8 cellular contexts compared by ENCODE assay signal in genomic region chrX:14027511-14028019, GRCh38. TPM values are rescaled to one million over a fixed set of nuclear protein-coding genes. Genes with fewer than 3 reads are reported as not detected.
DNase-seq lines count a peak whose midpoint lies in the region; ATAC-seq and TF ChIP-seq lines count a peak whose summit lies in the region.

No MANE protein-coding gene starts in this region.

- BruUV-seq in HCT116 (replicated peaks; lab: Mats Ljungman, UMichigan), result no TSS peak

- H3K36me3 ChIP-seq in HCT116 (ENCODE audit: control insufficient read depth in 1 of 2, insufficient read depth in 2 of 2, low read length in 2 of 2), result no peaks in the 10 kb centered on the region

- TF ChIP-seq RAD21 in HCT116 (IDR thresholded peaks at IDR 0.05; ENCODE audit: low read depth), result no peak

- H3K27me3 ChIP-seq in HCT116 (ENCODE audit: insufficient read depth, low read length), result no peaks in the 10 kb centered on the region

- POLR2A ChIA-PET in HCT116 (lab: Charles Lee), result interaction anchor here (1.4 kb wide), 1 partner anchor 293 kb away, joined by 3 read pairs; the partner anchor contains the start of genes OFD1 and TRAPPC2

- ATAC-seq in GM18502 (IDR thresholded peaks at IDR 0.05; ENCODE audit: poor library complexity, unreplicated experiment) (peak; percentile 41), HCT116 (no peak), omental fat pad (ENCODE audit: low FRiP score) (no peak)

- no peaks in the 10 kb centered on the region for H3K9me2 ChIP-seq in HCT116 (ENCODE audit: insufficient read depth)

- H3K9me3 ChIP-seq in HCT116 (ENCODE audit: control insufficient read depth in 1 of 2, insufficient read depth in 1 of 2, low read depth in 1 of 2, low read length in 2 of 2), result no peaks in the 10 kb centered on the region

- H3K79me2 ChIP-seq in HCT116 (ENCODE audit: insufficient read depth, low read length), result 0 out of 2 replicates have a peak, but pooled peaks cover 4% of the 10 kb centered on the region

- TF ChIP-seq CTCF in HCT116 (IDR thresholded peaks at IDR 0.05 in 2 of 3, conservative IDR thresholded peaks at IDR 0.05 in 1 of 3; ENCODE audit: borderline replicate concordance in 1 of 3, insufficient read depth in 1 of 3, low read depth in 2 of 3, low read length in 2 of 3) (no peak), foreskin fibroblast (IDR thresholded peaks at IDR 0.05; ENCODE audit: low read depth, low read length) (no peak), omental fat pad (IDR thresholded peaks at IDR 0.05) (no peak)

- no peak for TF ChIP-seq POLR2A in HCT116 (IDR thresholded peaks at IDR 0.05; ENCODE audit: borderline replicate concordance, extremely low read depth, insufficient read depth, insufficient read length)

- DNase-seq in HCT116 (ENCODE audit: low read depth, low spot score) (no peak), RPMI8226 (peak; percentile 11), foreskin fibroblast (peak; percentile 78 to 81), omental fat pad (ENCODE audit: low spot score) (no peak), NCI-H187 treated with DMSO at 0.1 percent for 48 hours (lab: John Stamatoyannopoulos, UW) (no peak), iPS-NIHi7 (ENCODE audit: extremely low spot score) (no peak), middle frontal gyrus (ENCODE audit: extremely low spot score, low spot score) (no peak)

- peak overlapping the region; percentile 80; the same call in 1 of the 2 replicates for H3K9ac ChIP-seq in HCT116 (ENCODE audit: low read length)

- no peak overlapping the region for H3K27ac ChIP-seq in HCT116 (ENCODE audit: low read depth, low read length)

- H3K4me3 ChIP-seq in HCT116 (replicated peaks in 1 of 2; ENCODE audit: low read depth in 1 of 2, low read length in 2 of 2), result 0 out of 4 replicates have a peak overlapping the region, but pooled peaks of 1 of the 2 experiments have one; percentile 69
- no peak overlapping the region for H3K4me3 ChIP-seq in foreskin fibroblast (ENCODE audit: low read depth in 1 of 2, low read length in 2 of 2)

- RAD21 ChIA-PET in HCT116 (lab: Charles Lee; ENCODE audit: low non-redundant PET in 1 of 2, low total read pairs in 2 of 2, uncharacterized antibody in 2 of 2, unreplicated experiment in 2 of 2), result no interaction called here

- H2AFZ ChIP-seq in HCT116 (ENCODE audit: low read depth, low read length, poor library complexity, severe bottlenecking), result no peak overlapping the region

- H3K4me2 ChIP-seq in HCT116 (ENCODE audit: low read length), result peak overlapping the region; percentile 81

- CTCF ChIA-PET in HCT116 (lab: Charles Lee), result no interaction called here

- intact Hi-C loops in HCT116 (cut with micrococcal nuclease), result loop anchor here (2.0 to 10.0 kb wide), 2 partner anchors 93 to 375 kb away; partner anchors contain the start of gene TCEANC

- H4K20me1 ChIP-seq in HCT116 (ENCODE audit: insufficient read depth), result no peaks in the 10 kb centered on the region

- peaks cover 16 to 22% of the 10 kb centered on the region in 2 experiments for H3K4me1 ChIP-seq in HCT116 (ENCODE audit: control insufficient read depth in 1 of 2, insufficient read depth in 2 of 2, low read length in 2 of 2)

TF ChIP-seq in HCT116, 20 proteins besides CTCF, POLR2A, EP300 and RAD21:
- TF ChIP-seq JUND (IDR thresholded peaks at IDR 0.05) (no peak), FOSL1 (IDR thresholded peaks at IDR 0.05; ENCODE audit: low read depth) (peak; percentile 50; the same call in 1 of the 2 replicates), ATF3 (IDR thresholded peaks at IDR 0.05) (no peak), SIN3A (IDR thresholded peaks at IDR 0.05; ENCODE audit: low read depth) (no peak), SP1 (IDR thresholded peaks at IDR 0.05; ENCODE audit: low read depth) (no peak; the same call in 1 of the 2 replicates), SRF (IDR thresholded peaks at IDR 0.05; ENCODE audit: low read depth) (no peak), CEBPB (IDR thresholded peaks at IDR 0.05; ENCODE audit: low read depth) (no peak)

RNA-seq across cellular contexts. Expression of gene GEMIN8, which starts 2.1 kb away (rescaled TPM):
- 11.3 TPM for total RNA-seq in HCT116 (2021; ENCODE audit: unreplicated experiment)
- 11.9 and 13.5 TPM in 2 replicates for polyA plus RNA-seq in HCT116 (2012)
- 10 to 100 TPM in 3 of 4 donors, 1 to 10 TPM in 1; 8.8 to 26.7 (median 21.1) TPM for total RNA-seq in omental fat pad

Comparison
In these comparisons a context has a peak if more than half of its experiments do, and no peak if none do; other contexts are left out.
1. DNase-seq: peak in RPMI8226 (single experiment) and foreskin fibroblast (2 of 2); none in HCT116 (single experiment), omental fat pad (single experiment), NCI-H187 treated with DMSO at 0.1 percent for 48 hours (single experiment), iPS-NIHi7 (single experiment) and middle frontal gyrus (single experiment).